In genomic region chr17:56431736-56432135, GRCh38 we compare ENCODE assay signal across 1 cellular context.
TF ChIP-seq lines count a peak whose summit lies in the region.

No MANE protein-coding gene starts in this region.

TF ChIP-seq in WTC11, 78 proteins besides CTCF, POLR2A, EP300 and RAD21 (continued from another document):
- no peak for TF ChIP-seq E2F1 (CRISPR knock-in tag; IDR thresholded peaks at IDR 0.05)
- TF ChIP-seq, protein P1, sequence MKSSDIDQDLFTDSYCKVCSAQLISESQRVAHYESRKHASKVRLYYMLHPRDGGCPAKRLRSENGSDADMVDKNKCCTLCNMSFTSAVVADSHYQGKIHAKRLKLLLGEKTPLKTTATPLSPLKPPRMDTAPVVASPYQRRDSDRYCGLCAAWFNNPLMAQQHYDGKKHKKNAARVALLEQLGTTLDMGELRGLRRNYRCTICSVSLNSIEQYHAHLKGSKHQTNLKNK (CRISPR knock-in tag; IDR thresholded peaks at IDR 0.05) = no peak
- no peak for TF ChIP-seq ZNF425 (CRISPR knock-in tag; conservative IDR thresholded peaks at IDR 0.05)
- TF ChIP-seq GRHL2 (CRISPR knock-in tag; IDR thresholded peaks at IDR 0.05; ENCODE audit: insufficient replicate concordance, severe bottlenecking) = no peak
- no peak for TF ChIP-seq NR3C1 (CRISPR knock-in tag; conservative IDR thresholded peaks at IDR 0.05; ENCODE audit: low read depth)
- TF ChIP-seq NR1H2 (CRISPR knock-in tag; IDR thresholded peaks at IDR 0.05) = no peak
- no peak for TF ChIP-seq IRF2 (CRISPR knock-in tag; IDR thresholded peaks at IDR 0.05; ENCODE audit: borderline replicate concordance, low read depth)
- no peak for TF ChIP-seq ELF4 (CRISPR knock-in tag; IDR thresholded peaks at IDR 0.05; ENCODE audit: low read depth)
- TF ChIP-seq, protein P2, sequence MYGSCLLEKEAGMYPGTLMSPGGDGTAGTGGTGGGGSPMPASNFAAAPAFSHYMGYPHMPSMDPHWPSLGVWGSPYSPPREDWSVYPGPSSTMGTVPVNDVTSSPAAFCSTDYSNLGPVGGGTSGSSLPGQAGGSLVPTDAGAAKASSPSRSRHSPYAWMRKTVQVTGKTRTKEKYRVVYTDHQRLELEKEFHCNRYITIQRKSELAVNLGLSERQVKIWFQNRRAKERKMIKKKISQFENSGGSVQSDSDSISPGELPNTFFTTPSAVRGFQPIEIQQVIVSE (CRISPR knock-in tag; IDR thresholded peaks at IDR 0.05; ENCODE audit: borderline replicate concordance) = no peak
- TF ChIP-seq, protein P3, sequence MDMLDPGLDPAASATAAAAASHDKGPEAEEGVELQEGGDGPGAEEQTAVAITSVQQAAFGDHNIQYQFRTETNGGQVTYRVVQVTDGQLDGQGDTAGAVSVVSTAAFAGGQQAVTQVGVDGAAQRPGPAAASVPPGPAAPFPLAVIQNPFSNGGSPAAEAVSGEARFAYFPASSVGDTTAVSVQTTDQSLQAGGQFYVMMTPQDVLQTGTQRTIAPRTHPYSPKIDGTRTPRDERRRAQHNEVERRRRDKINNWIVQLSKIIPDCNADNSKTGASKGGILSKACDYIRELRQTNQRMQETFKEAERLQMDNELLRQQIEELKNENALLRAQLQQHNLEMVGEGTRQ (CRISPR knock-in tag; IDR thresholded peaks at IDR 0.05) = no peak
- TF ChIP-seq, protein P4, sequence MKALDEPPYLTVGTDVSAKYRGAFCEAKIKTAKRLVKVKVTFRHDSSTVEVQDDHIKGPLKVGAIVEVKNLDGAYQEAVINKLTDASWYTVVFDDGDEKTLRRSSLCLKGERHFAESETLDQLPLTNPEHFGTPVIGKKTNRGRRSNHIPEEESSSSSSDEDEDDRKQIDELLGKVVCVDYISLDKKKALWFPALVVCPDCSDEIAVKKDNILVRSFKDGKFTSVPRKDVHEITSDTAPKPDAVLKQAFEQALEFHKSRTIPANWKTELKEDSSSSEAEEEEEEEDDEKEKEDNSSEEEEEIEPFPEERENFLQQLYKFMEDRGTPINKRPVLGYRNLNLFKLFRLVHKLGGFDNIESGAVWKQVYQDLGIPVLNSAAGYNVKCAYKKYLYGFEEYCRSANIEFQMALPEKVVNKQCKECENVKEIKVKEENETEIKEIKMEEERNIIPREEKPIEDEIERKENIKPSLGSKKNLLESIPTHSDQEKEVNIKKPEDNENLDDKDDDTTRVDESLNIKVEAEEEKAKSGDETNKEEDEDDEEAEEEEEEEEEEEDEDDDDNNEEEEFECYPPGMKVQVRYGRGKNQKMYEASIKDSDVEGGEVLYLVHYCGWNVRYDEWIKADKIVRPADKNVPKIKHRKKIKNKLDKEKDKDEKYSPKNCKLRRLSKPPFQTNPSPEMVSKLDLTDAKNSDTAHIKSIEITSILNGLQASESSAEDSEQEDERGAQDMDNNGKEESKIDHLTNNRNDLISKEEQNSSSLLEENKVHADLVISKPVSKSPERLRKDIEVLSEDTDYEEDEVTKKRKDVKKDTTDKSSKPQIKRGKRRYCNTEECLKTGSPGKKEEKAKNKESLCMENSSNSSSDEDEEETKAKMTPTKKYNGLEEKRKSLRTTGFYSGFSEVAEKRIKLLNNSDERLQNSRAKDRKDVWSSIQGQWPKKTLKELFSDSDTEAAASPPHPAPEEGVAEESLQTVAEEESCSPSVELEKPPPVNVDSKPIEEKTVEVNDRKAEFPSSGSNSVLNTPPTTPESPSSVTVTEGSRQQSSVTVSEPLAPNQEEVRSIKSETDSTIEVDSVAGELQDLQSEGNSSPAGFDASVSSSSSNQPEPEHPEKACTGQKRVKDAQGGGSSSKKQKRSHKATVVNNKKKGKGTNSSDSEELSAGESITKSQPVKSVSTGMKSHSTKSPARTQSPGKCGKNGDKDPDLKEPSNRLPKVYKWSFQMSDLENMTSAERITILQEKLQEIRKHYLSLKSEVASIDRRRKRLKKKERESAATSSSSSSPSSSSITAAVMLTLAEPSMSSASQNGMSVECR (CRISPR knock-in tag; IDR thresholded peaks at IDR 0.05; ENCODE audit: borderline replicate concordance) = no peak
- no peak for TF ChIP-seq ZBTB21 (CRISPR knock-in tag; IDR thresholded peaks at IDR 0.05; ENCODE audit: borderline replicate concordance)
- no peak for TF ChIP-seq MXD4 (CRISPR knock-in tag; IDR thresholded peaks at IDR 0.05; ENCODE audit: borderline replicate concordance)
- no peak for TF ChIP-seq IRF1 (CRISPR knock-in tag; IDR thresholded peaks at IDR 0.05)
